10 cellular contexts compared by ENCODE assay signal in genomic region chr14:49583629-49584028, GRCh38. TPM values are rescaled to one million over a fixed set of nuclear protein-coding genes. Genes with fewer than 3 reads are reported as not detected.
A peak's percentile ranks its signal among the peaks of the same experiment; 100 is the strongest.
DNase-seq lines count a peak whose midpoint lies in the region; FAIRE-seq and TF ChIP-seq lines count a peak whose summit lies in the region.
"Had no signal": no experiment of that assay in that cellular context is flagged by ENCODE, and none has a peak within 500 bp of the region (broad histone marks: within the 10 kb centered on the region; RNA-seq: fewer than 3 reads in every experiment).

No MANE protein-coding gene starts in this region.

- H3F3A ChIP-seq in GM23248 (ENCODE audit: insufficient read depth) = peaks cover 73% of the 10 kb centered on the region

- H3K36me3 ChIP-seq in GM23248 (ENCODE audit: low read depth) = peaks cover 31% of the 10 kb centered on the region
- H3K36me3 ChIP-seq in kidney (ENCODE audit: control insufficient read depth in 1 of 2, insufficient read depth in 2 of 2, low read length in 2 of 2) = peaks cover 2 to 12% of the 10 kb centered on the region in 2 donors

- H3K4me2 ChIP-seq in GM23248 (ENCODE audit: unreplicated experiment) = peak overlapping the region; percentile 87

- no peak for TF ChIP-seq CTCF in AG04450 (IDR thresholded peaks at IDR 0.05; ENCODE audit: low read depth, low read length)
- TF ChIP-seq CTCF in kidney (IDR thresholded peaks at IDR 0.05; ENCODE audit: borderline replicate concordance, extremely low read depth, insufficient read depth) = no peak

- peaks cover 58% of the 10 kb centered on the region for H3K36me3 Mint-ChIP-seq in activated T-helper 1 cell treated with anti-CD3 and anti-CD28 coated beads, Interleukin-12 subunit alpha, Interleukin-12 subunit beta, Interleukin-2, Interleukin-4 antibody, amounts not matched to agents 30 ng/mL and 10 ng/mL and 1 ng/mL, durations not matched to agents 14 hours and 24 hours and 36 hours (ENCODE audit: low read depth)
- H3K36me3 Mint-ChIP-seq in immature natural killer cell = peaks cover 0 to 21% (median 14%) of the 10 kb centered on the region in 3 donors

- peaks cover 3% of the 10 kb centered on the region for H3K27me3 Mint-ChIP-seq in activated T-helper 1 cell treated with anti-CD3 and anti-CD28 coated beads, Interleukin-12 subunit alpha, Interleukin-12 subunit beta, Interleukin-2, Interleukin-4 antibody, amounts not matched to agents 30 ng/mL and 10 ng/mL and 1 ng/mL, durations not matched to agents 14 hours and 24 hours and 36 hours (ENCODE audit: insufficient read depth)
- peaks cover 13 to 26% (median 21%) of the 10 kb centered on the region in 3 donors for H3K27me3 Mint-ChIP-seq in immature natural killer cell (ENCODE audit: low read depth in 3 of 3)

- CTCF ChIA-PET in AG04450 (lab: Charles Lee) = interaction anchor here (1.2 kb wide), 1 partner anchor 122 kb away, joined by 5 read pairs; no protein-coding TSS in a partner anchor

- no peak for FAIRE-seq in kidney (lab: Jason Lieb, UNC)
- FAIRE-seq: endometrium had no signal

- H3K9me3 Mint-ChIP-seq in activated T-helper 1 cell treated with anti-CD3 and anti-CD28 coated beads, Interleukin-12 subunit alpha, Interleukin-12 subunit beta, Interleukin-2, Interleukin-4 antibody, amounts not matched to agents 30 ng/mL and 10 ng/mL and 1 ng/mL, durations not matched to agents 14 hours and 24 hours and 36 hours = no peaks in the 10 kb centered on the region
- peaks cover 0 to 3% (median 0%) of the 10 kb centered on the region in 6 donors for H3K9me3 Mint-ChIP-seq in immature natural killer cell

- peak overlapping the region; percentile 95 for H3K4me3 ChIP-seq in AG04450 (ENCODE audit: low read depth, low read length)
- H3K4me3 ChIP-seq in GM23248 = peak overlapping the region; percentile 91
- peak overlapping the region in 1 of 2 donors; percentile 80 for H3K4me3 ChIP-seq in kidney (ENCODE audit: low read length in 2 of 2)
- H3K4me3 ChIP-seq: thoracic aorta had no signal

- H3K27ac ChIP-seq in AG04450 (ENCODE audit: low read depth, low read length) = no peak overlapping the region
- H3K27ac ChIP-seq in GM23248 = no peak overlapping the region
- H3K27ac ChIP-seq in kidney (ENCODE audit: low read depth in 2 of 2, low read length in 2 of 2) = no peak overlapping the region
- H3K27ac ChIP-seq: thoracic aorta had no signal

- no peaks in the 10 kb centered on the region for H3K9me2 ChIP-seq in GM23248 (ENCODE audit: insufficient read depth)

- peaks cover 76% of the 10 kb centered on the region for H3K79me2 ChIP-seq in GM23248 (ENCODE audit: insufficient read depth)

- no peak overlapping the region for H2AFZ ChIP-seq in GM23248

- DNase-seq in AG04450 (ENCODE audit: low read depth, low spot score) (no peak), GM23248 (no peak), immature natural killer cell (no peak), NCI-H1105 (lab: John Stamatoyannopoulos, UW) (no peak), kidney (no peak), GOT3 (lab: John Stamatoyannopoulos, UW) (no peak), head of caudate nucleus (no peak)
- no peak for DNase-seq in activated T-helper 1 cell treated with anti-CD3 and anti-CD28 coated beads, Interleukin-12 subunit alpha, Interleukin-12 subunit beta, Interleukin-2, Interleukin-4 antibody, amounts not matched to agents 30 ng/mL and 10 ng/mL and 1 ng/mL, durations not matched to agents 14 hours and 24 hours and 36 hours (ENCODE audit: low spot score)

- H3K4me1 Mint-ChIP-seq in activated T-helper 1 cell treated with anti-CD3 and anti-CD28 coated beads, Interleukin-12 subunit alpha, Interleukin-12 subunit beta, Interleukin-2, Interleukin-4 antibody, amounts not matched to agents 30 ng/mL and 10 ng/mL and 1 ng/mL, durations not matched to agents 14 hours and 24 hours and 36 hours (ENCODE audit: low read depth) = peaks cover 66% of the 10 kb centered on the region
- H3K4me1 Mint-ChIP-seq in immature natural killer cell = peaks cover 67 to 88% of the 10 kb centered on the region in 2 donors

- H3K27me3 ChIP-seq in AG04450 (ENCODE audit: control insufficient read depth, insufficient read depth, low read length) (no peaks in the 10 kb centered on the region), GM23248 (replicated peaks; ENCODE audit: insufficient read depth) (no peaks in the 10 kb centered on the region)

- peak overlapping the region; percentile 93 for H3K4me3 Mint-ChIP-seq in activated T-helper 1 cell treated with anti-CD3 and anti-CD28 coated beads, Interleukin-12 subunit alpha, Interleukin-12 subunit beta, Interleukin-2, Interleukin-4 antibody, amounts not matched to agents 30 ng/mL and 10 ng/mL and 1 ng/mL, durations not matched to agents 14 hours and 24 hours and 36 hours
- peak overlapping the region; percentile 52 to 99 (median 93) for H3K4me3 Mint-ChIP-seq in immature natural killer cell

- POLR2A ChIA-PET in AG04450 (lab: Yijun Ruan, JAX) = no interaction called here

- H3K9me3 ChIP-seq in AG04450 (ENCODE audit: control insufficient read depth, insufficient read depth, low read length) = no peaks in the 10 kb centered on the region
- no peaks in the 10 kb centered on the region for H3K9me3 ChIP-seq in GM23248 (ENCODE audit: low read depth)
- H3K9me3 ChIP-seq in kidney (ENCODE audit: control insufficient read depth in 1 of 2, low read length in 2 of 2) = no peaks in the 10 kb centered on the region
- H3K9me3 ChIP-seq: thoracic aorta had no signal

- H4K20me1 ChIP-seq in GM23248 (ENCODE audit: insufficient read depth) = peaks cover 14% of the 10 kb centered on the region; the same call in 1 of the 2 replicates

- in situ Hi-C loops in GM23248 (cut with MboI) = no loop called here

- H3K9ac ChIP-seq in GM23248 (peak overlapping the region; percentile 96; the same call in 1 of the 2 replicates), kidney (ENCODE audit: low read length in 2 of 2) (no peak overlapping the region)

- H3K4me1 ChIP-seq in GM23248 (ENCODE audit: insufficient read depth) (peaks cover 24% of the 10 kb centered on the region), kidney (ENCODE audit: control insufficient read depth in 1 of 2, insufficient read depth in 1 of 2, low read depth in 1 of 2, low read length in 2 of 2) (peaks cover 0 to 11% of the 10 kb centered on the region in 2 donors)

- H3K27ac Mint-ChIP-seq in activated T-helper 1 cell treated with anti-CD3 and anti-CD28 coated beads, Interleukin-12 subunit alpha, Interleukin-12 subunit beta, Interleukin-2, Interleukin-4 antibody, amounts not matched to agents 30 ng/mL and 10 ng/mL and 1 ng/mL, durations not matched to agents 14 hours and 24 hours and 36 hours = peak overlapping the region; percentile 73
- H3K27ac Mint-ChIP-seq in immature natural killer cell = peak overlapping the region; percentile 65 to 99 (median 84)

- intact Hi-C loops in activated T-helper 1 cell treated with anti-CD3 and anti-CD28 coated beads, Interleukin-12 subunit alpha, Interleukin-12 subunit beta, Interleukin-2, Interleukin-4 antibody, amounts not matched to agents 30 ng/mL and 10 ng/mL and 1 ng/mL, durations not matched to agents 14 hours and 24 hours and 36 hours (cut with micrococcal nuclease) = loop anchor here (10.0 kb wide), 1 partner anchor 1251 kb away; the partner anchor contains the start of gene NIN
- intact Hi-C loops in kidney (cut with DNase I) (no loop called here), head of caudate nucleus (cut with DNase I) (no loop called here)

- WGBS in GM23248 (ENCODE audit: low coverage in 1 of 2, low lambda C conversion rate in 2 of 2, missing lambda C conversion rate in 2 of 2), 2 experiments = 93 to 100% methylated on average over 6 of the region's 6 CpGs

RNA-seq across cellular contexts. Expression of gene RPS29, which starts 2.6 kb away (rescaled TPM):
- polyA plus RNA-seq in AG04450 (2011; rRNA removed) = 3,597 and 3,950 TPM in 2 replicates
- 758 and 830 TPM in 2 replicates for polyA minus RNA-seq in AG04450 (2011; rRNA and poly(A)+ RNA removed)
- 2,075 and 5,928 TPM in 2 replicates for total RNA-seq in GM23248 (2014; rRNA removed; shearing (Covaris generic))
- 980 and 1,000 TPM in 2 replicates for polyA plus RNA-seq in GM23248 (2016; fragmentation: Nextera tagmentation; extraction: Ambion mirVana)
- 1,860 and 1,913 TPM in 2 replicates for total RNA-seq in activated T-helper 1 cell treated with anti-CD3 and anti-CD28 coated beads, Interleukin-12 subunit alpha, Interleukin-12 subunit beta, Interleukin-2, Interleukin-4 antibody, amounts not matched to agents 30 ng/mL and 10 ng/mL and 1 ng/mL, durations not matched to agents 14 hours and 24 hours and 36 hours
- polyA plus RNA-seq in immature natural killer cell = 1,000 to 10,000 TPM; 2,323 to 7,295 (median 3,604) TPM
- total RNA-seq in kidney = 1,054 TPM
- 2,862 TPM for polyA plus RNA-seq in kidney (ENCODE audit: insufficient read depth, low read depth, low replicate concordance)

RNA-seq across cellular contexts. Expression of gene LRR1, which starts 15.1 kb away (rescaled TPM):
- polyA plus RNA-seq in AG04450 (2011; rRNA removed) (9.8 and 12.8 TPM in 2 replicates), GM23248 (2016; fragmentation: Nextera tagmentation; extraction: Ambion mirVana) (14.6 and 17.5 TPM in 2 replicates), immature natural killer cell (10 to 100 TPM; 10.6 to 14.4 (median 12.5) TPM), kidney (ENCODE audit: insufficient read depth, low read depth, low replicate concordance) (7.7 TPM)
- 3.1 and 5.9 TPM in 2 replicates for polyA minus RNA-seq in AG04450 (2011; rRNA and poly(A)+ RNA removed)
- 9.6 and 12.0 TPM in 2 replicates for total RNA-seq in GM23248 (2014; rRNA removed; shearing (Covaris generic))
- total RNA-seq in activated T-helper 1 cell treated with anti-CD3 and anti-CD28 coated beads, Interleukin-12 subunit alpha, Interleukin-12 subunit beta, Interleukin-2, Interleukin-4 antibody, amounts not matched to agents 30 ng/mL and 10 ng/mL and 1 ng/mL, durations not matched to agents 14 hours and 24 hours and 36 hours = 45.1 and 46.7 TPM in 2 replicates
- total RNA-seq in kidney = 6.6 TPM

RNA-seq across cellular contexts. Expression of gene RPL36AL, which starts 36.8 kb away (rescaled TPM):
- polyA plus RNA-seq in AG04450 (2011; rRNA removed) (272 and 295 TPM in 2 replicates), GM23248 (2016; fragmentation: Nextera tagmentation; extraction: Ambion mirVana) (240 and 253 TPM in 2 replicates), immature natural killer cell (100 to 1,000 TPM; 610 to 699 (median 654) TPM), kidney (ENCODE audit: insufficient read depth, low read depth, low replicate concordance) (455 TPM)
- 68.1 and 81.9 TPM in 2 replicates for polyA minus RNA-seq in AG04450 (2011; rRNA and poly(A)+ RNA removed)
- 89.8 and 92.5 TPM in 2 replicates for total RNA-seq in GM23248 (2014; rRNA removed; shearing (Covaris generic))
- total RNA-seq in activated T-helper 1 cell treated with anti-CD3 and anti-CD28 coated beads, Interleukin-12 subunit alpha, Interleukin-12 subunit beta, Interleukin-2, Interleukin-4 antibody, amounts not matched to agents 30 ng/mL and 10 ng/mL and 1 ng/mL, durations not matched to agents 14 hours and 24 hours and 36 hours = 224 and 237 TPM in 2 replicates
- total RNA-seq in kidney = 157 TPM

RNA-seq across cellular contexts. Expression of gene MGAT2, which starts 37.0 kb away (rescaled TPM):
- polyA plus RNA-seq in AG04450 (2011; rRNA removed) (47.5 and 54.7 TPM in 2 replicates), GM23248 (2016; fragmentation: Nextera tagmentation; extraction: Ambion mirVana) (40.2 and 41.9 TPM in 2 replicates), immature natural killer cell (10 to 100 TPM; 32.0 to 50.0 (median 37.8) TPM), kidney (ENCODE audit: insufficient read depth, low read depth, low replicate concordance) (11.9 TPM)
- 25.8 and 31.1 TPM in 2 replicates for polyA minus RNA-seq in AG04450 (2011; rRNA and poly(A)+ RNA removed)
- total RNA-seq in GM23248 (2014; rRNA removed; shearing (Covaris generic)) = 92.9 and 105 TPM in 2 replicates
- total RNA-seq in activated T-helper 1 cell treated with anti-CD3 and anti-CD28 coated beads, Interleukin-12 subunit alpha, Interleukin-12 subunit beta, Interleukin-2, Interleukin-4 antibody, amounts not matched to agents 30 ng/mL and 10 ng/mL and 1 ng/mL, durations not matched to agents 14 hours and 24 hours and 36 hours = 57.5 and 58.3 TPM in 2 replicates
- total RNA-seq in kidney = 31.8 TPM

RNA-seq across cellular contexts. Expression of gene DNAAF2, which starts 51.4 kb away (rescaled TPM):
- polyA plus RNA-seq in AG04450 (2011; rRNA removed) (6.6 and 9.1 TPM in 2 replicates), GM23248 (2016; fragmentation: Nextera tagmentation; extraction: Ambion mirVana) (11.1 and 12.8 TPM in 2 replicates), immature natural killer cell (10 to 100 TPM; 13.3 to 17.2 (median 15.4) TPM), kidney (ENCODE audit: insufficient read depth, low read depth, low replicate concordance) (6.9 TPM)
- 1.7 and 3.0 TPM in 2 replicates for polyA minus RNA-seq in AG04450 (2011; rRNA and poly(A)+ RNA removed)
- 11.0 and 11.1 TPM in 2 replicates for total RNA-seq in GM23248 (2014; rRNA removed; shearing (Covaris generic))
- 12.8 and 12.9 TPM in 2 replicates for total RNA-seq in activated T-helper 1 cell treated with anti-CD3 and anti-CD28 coated beads, Interleukin-12 subunit alpha, Interleukin-12 subunit beta, Interleukin-2, Interleukin-4 antibody, amounts not matched to agents 30 ng/mL and 10 ng/mL and 1 ng/mL, durations not matched to agents 14 hours and 24 hours and 36 hours
- 7.7 TPM for total RNA-seq in kidney
